ENCODE assay signal across 10 cellular contexts in the genomic region with DNA sequence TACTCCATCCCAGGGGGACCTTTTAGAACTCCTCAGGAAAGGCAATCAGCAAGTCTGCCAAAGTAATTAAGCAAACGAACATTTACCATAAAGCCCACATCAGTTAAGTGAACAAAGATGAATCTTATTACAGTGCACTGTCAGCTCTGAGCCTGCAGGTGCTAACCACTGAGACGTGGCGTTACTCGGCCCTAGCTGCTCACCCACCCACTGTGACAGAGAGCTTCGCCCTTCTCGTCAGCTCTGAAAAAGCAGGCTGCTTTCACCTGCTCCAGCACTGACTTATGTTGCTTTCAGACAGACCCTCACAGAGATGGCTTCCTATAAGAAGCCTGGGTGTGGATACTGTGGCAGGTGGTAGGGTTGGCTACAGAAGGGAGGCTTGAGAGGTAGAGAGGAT. TPM values are rescaled to one million over a fixed set of nuclear protein-coding genes. Genes with fewer than 3 reads are reported as not detected.
DNase-seq lines count a peak whose midpoint lies in the region; ATAC-seq and TF ChIP-seq lines count a peak whose summit lies in the region.
"Had no signal": no experiment of that assay in that cellular context is flagged by ENCODE, and none has a peak within 500 bp of the region (broad histone marks: within the 10 kb centered on the region; RNA-seq: fewer than 3 reads in every experiment).

No MANE protein-coding gene starts in this region.

- peak overlapping the region; percentile 54 for H3K4me2 ChIP-seq in OCI-LY3 (ENCODE audit: low read length)

- peaks cover 7% of the 10 kb centered on the region for H3K4me1 Mint-ChIP-seq in mesothelial cell of epicardium
- H3K4me1 Mint-ChIP-seq in activated CD4-positive, alpha-beta T cell treated with anti-CD3 and anti-CD28 coated beads for 36 hours, result peaks cover 21% of the 10 kb centered on the region

- no peaks in the 10 kb centered on the region for H3K9me3 Mint-ChIP-seq in mesothelial cell of epicardium
- no peaks in the 10 kb centered on the region for H3K9me3 Mint-ChIP-seq in activated CD4-positive, alpha-beta T cell treated with anti-CD3 and anti-CD28 coated beads for 36 hours (ENCODE audit: low read depth)

- H4K20me1 ChIP-seq in OCI-LY3 (ENCODE audit: insufficient read depth, low read length), result no peaks in the 10 kb centered on the region

- no peaks in the 10 kb centered on the region for H3K27me3 ChIP-seq in OCI-LY3 (ENCODE audit: low read depth, low read length)
- H3K27me3 ChIP-seq: heart left ventricle had no signal

- no peaks in the 10 kb centered on the region for H3K9me3 ChIP-seq in OCI-LY3 (ENCODE audit: insufficient read depth, low read length)
- H3K9me3 ChIP-seq: heart left ventricle had no signal

- no peak overlapping the region for H2AFZ ChIP-seq in OCI-LY3 (ENCODE audit: low read depth, low read length)

- H3K36me3 Mint-ChIP-seq in mesothelial cell of epicardium, result no peaks in the 10 kb centered on the region
- peaks cover 4% of the 10 kb centered on the region for H3K36me3 Mint-ChIP-seq in activated CD4-positive, alpha-beta T cell treated with anti-CD3 and anti-CD28 coated beads for 36 hours (ENCODE audit: low read depth)

- H3K36me3 ChIP-seq in OCI-LY3 (replicated peaks; ENCODE audit: low read depth, low read length), result no peaks in the 10 kb centered on the region

- intact Hi-C loops in activated CD4-positive, alpha-beta T cell treated with anti-CD3 and anti-CD28 coated beads for 36 hours (cut with DNase I, micrococcal nuclease), result no loop called here

- POLR2A ChIA-PET in activated CD4-positive, alpha-beta T cell treated with anti-CD3 and anti-CD28 coated beads for 36 hours (lab: Charles Lee), result no interaction called here

- DNase-seq in mesothelial cell of epicardium (ENCODE audit: low spot score in 2 of 2, unreplicated experiment in 2 of 2), result no peak
- no peak for DNase-seq in activated CD4-positive, alpha-beta T cell treated with anti-CD3 and anti-CD28 coated beads for 36 hours
- DNase-seq in islet precursor cell, result no peak
- DNase-seq: anterior cingulate cortex, heart left ventricle had no signal

- H3K27ac Mint-ChIP-seq in mesothelial cell of epicardium, result no peak overlapping the region
- no peak overlapping the region for H3K27ac Mint-ChIP-seq in activated CD4-positive, alpha-beta T cell treated with anti-CD3 and anti-CD28 coated beads for 36 hours

- H3K27ac ChIP-seq in OCI-LY3 (ENCODE audit: low read length), result peak overlapping the region; percentile 94
- H3K27ac ChIP-seq: heart left ventricle had no signal

- H3K9ac ChIP-seq in OCI-LY3 (ENCODE audit: low read length), result peak overlapping the region; percentile 45

- peak; percentile 56; the same call in 2 of the 3 replicates for TF ChIP-seq CTCF in GM12872 (IDR thresholded peaks at IDR 0.05; ENCODE audit: insufficient read depth, low read depth, low read length)
- no peak; the same call in 1 of the 2 replicates for TF ChIP-seq CTCF in OCI-LY3 (IDR thresholded peaks at IDR 0.05; ENCODE audit: low read depth, low read length)
- TF ChIP-seq CTCF in mesothelial cell of epicardium (IDR thresholded peaks at IDR 0.05; ENCODE audit: unreplicated experiment), result no peak

- H3K4me3 Mint-ChIP-seq in mesothelial cell of epicardium, result no peak overlapping the region
- no peak overlapping the region for H3K4me3 Mint-ChIP-seq in activated CD4-positive, alpha-beta T cell treated with anti-CD3 and anti-CD28 coated beads for 36 hours

- CTCF ChIA-PET in activated CD4-positive, alpha-beta T cell treated with anti-CD3 and anti-CD28 coated beads for 36 hours (lab: Charles Lee), result interaction anchor here (1.0 to 1.5 kb wide), 4 partner anchors 12 to 109 kb away, joined by 3 to 5 read pairs (median 4); no protein-coding TSS in a partner anchor

- ATAC-seq in GM19397 (IDR thresholded peaks at IDR 0.05; ENCODE audit: unreplicated experiment), result peak; percentile 67
- ATAC-seq in HG03097 (IDR thresholded peaks at IDR 0.05; ENCODE audit: low FRiP score, unreplicated experiment), result peak; percentile 49
- ATAC-seq in activated CD4-positive, alpha-beta T cell treated with anti-CD3 and anti-CD28 coated beads for 36 hours, result no peak
- ATAC-seq in HG03039 (IDR thresholded peaks at IDR 0.05; ENCODE audit: unreplicated experiment), result no peak
- ATAC-seq: heart left ventricle had no signal

- peak overlapping the region; percentile 21; the same call in 1 of the 2 replicates for H3K4me3 ChIP-seq in OCI-LY3 (ENCODE audit: low read length)
- H3K4me3 ChIP-seq: heart left ventricle had no signal

- H3K27me3 Mint-ChIP-seq in mesothelial cell of epicardium (ENCODE audit: low read depth), result no peaks in the 10 kb centered on the region
- H3K27me3 Mint-ChIP-seq in activated CD4-positive, alpha-beta T cell treated with anti-CD3 and anti-CD28 coated beads for 36 hours, result no peaks in the 10 kb centered on the region

- H3K4me1 ChIP-seq in OCI-LY3 (ENCODE audit: low read length), result peaks cover 48% of the 10 kb centered on the region

- no peaks in the 10 kb centered on the region for H3K79me2 ChIP-seq in OCI-LY3 (ENCODE audit: low read length)

RNA-seq across cellular contexts. Expression of a gene that starts 57.7 kb away (rescaled TPM):
- total RNA-seq in mesothelial cell of epicardium, result 6.5 to 6.9 TPM (median 6.8 TPM) in 3 replicates
- 1 to 10 TPM; 2.7 to 2.8 TPM for total RNA-seq in activated CD4-positive, alpha-beta T cell treated with anti-CD3 and anti-CD28 coated beads for 36 hours

Comparison
In these comparisons a context has a peak if more than half of its experiments do, and no peak if none do; other contexts are left out.
1. ATAC-seq: peak in GM19397 (single experiment) and HG03097 (single experiment); none in activated CD4-positive, alpha-beta T cell treated with anti-CD3 and anti-CD28 coated beads for 36 hours (single experiment) and HG03039 (single experiment).